2 cellular contexts compared by ENCODE assay signal in genomic region chr16:11060856-11061255, GRCh38.
TF ChIP-seq lines count a peak whose summit lies in the region.

No MANE protein-coding gene starts in this region.

TF ChIP-seq in IMR-90, 13 proteins besides CTCF, POLR2A, EP300 and RAD21:
- TF ChIP-seq SMC3 (IDR thresholded peaks at IDR 0.05; ENCODE audit: low read depth, low read length) = no peak
- TF ChIP-seq BHLHE40 (IDR thresholded peaks at IDR 0.05; ENCODE audit: low read depth, low read length) = no peak
- no peak for TF ChIP-seq MAZ (IDR thresholded peaks at IDR 0.05; ENCODE audit: borderline replicate concordance, low read depth, low read length)
- no peak for TF ChIP-seq MAFK (IDR thresholded peaks at IDR 0.05; ENCODE audit: low read depth, low read length)
- no peak for TF ChIP-seq ELK1 (IDR thresholded peaks at IDR 0.05; ENCODE audit: borderline replicate concordance, low read depth, low read length)
- TF ChIP-seq RCOR1 (IDR thresholded peaks at IDR 0.05; ENCODE audit: insufficient replicate concordance, low read length) = no peak
- no peak for TF ChIP-seq CHD1 (IDR thresholded peaks at IDR 0.05; ENCODE audit: low read depth, low read length)
- TF ChIP-seq NFE2L2 (IDR thresholded peaks at IDR 0.05; ENCODE audit: low read depth, low read length) = no peak
- TF ChIP-seq USF2 (IDR thresholded peaks at IDR 0.05; ENCODE audit: low read depth, low read length) = no peak
- TF ChIP-seq MXI1 (IDR thresholded peaks at IDR 0.05; ENCODE audit: borderline replicate concordance, low read depth, low read length) = no peak
- no peak for TF ChIP-seq RFX5 (IDR thresholded peaks at IDR 0.05; ENCODE audit: low read depth, low read length)
- TF ChIP-seq CEBPB (IDR thresholded peaks at IDR 0.05; ENCODE audit: low read depth, low read length) = no peak
- no peak for TF ChIP-seq FOS (IDR thresholded peaks at IDR 0.05; ENCODE audit: low read depth, low read length)

TF ChIP-seq in K562, 482 proteins besides CTCF, POLR2A, EP300 and RAD21:
- TF ChIP-seq HEY1 (CRISPR knock-in tag; IDR thresholded peaks at IDR 0.05; ENCODE audit: borderline replicate concordance) (no peak), MEIS2 (IDR thresholded peaks at IDR 0.05; ENCODE audit: partially characterized antibody) (peak; percentile 14), ZFPM2 (CRISPR knock-in tag; IDR thresholded peaks at IDR 0.05) (no peak), TBL1XR1 (IDR thresholded peaks at IDR 0.05; ENCODE audit: low read length in 2 of 2) (no peak), PHTF2 (CRISPR knock-in tag; IDR thresholded peaks at IDR 0.05) (no peak), FOSL1 (tag; conservative IDR thresholded peaks at IDR 0.05) (peak; percentile 60), ZNF830 (CRISPR knock-in tag; IDR thresholded peaks at IDR 0.05) (no peak)
